ENCODE assay signal across 1 cellular context in the genomic region with DNA sequence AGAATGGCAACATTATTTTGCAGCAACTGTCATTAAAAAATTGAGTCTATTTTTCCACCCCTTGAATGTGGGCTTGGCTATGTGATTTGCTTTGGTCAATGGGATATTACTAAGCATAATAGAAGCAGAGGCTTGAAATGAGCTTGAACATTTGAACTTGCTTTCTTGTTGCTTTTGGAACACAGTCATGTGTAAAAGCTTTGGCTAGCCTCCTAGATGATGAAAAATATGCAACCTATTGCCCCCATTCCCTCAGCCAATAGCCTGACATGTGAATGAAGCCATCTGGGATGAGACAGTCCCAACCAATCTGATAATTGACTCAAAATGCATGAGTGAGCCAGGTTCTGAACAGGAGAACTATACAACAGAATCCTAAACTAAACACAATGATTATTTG.
TF ChIP-seq lines count a peak whose summit lies in the region.

No MANE protein-coding gene starts in this region.

TF ChIP-seq in HepG2, 621 proteins besides CTCF, POLR2A, EP300 and RAD21 (continued from another document):
- TF ChIP-seq, protein P1, sequence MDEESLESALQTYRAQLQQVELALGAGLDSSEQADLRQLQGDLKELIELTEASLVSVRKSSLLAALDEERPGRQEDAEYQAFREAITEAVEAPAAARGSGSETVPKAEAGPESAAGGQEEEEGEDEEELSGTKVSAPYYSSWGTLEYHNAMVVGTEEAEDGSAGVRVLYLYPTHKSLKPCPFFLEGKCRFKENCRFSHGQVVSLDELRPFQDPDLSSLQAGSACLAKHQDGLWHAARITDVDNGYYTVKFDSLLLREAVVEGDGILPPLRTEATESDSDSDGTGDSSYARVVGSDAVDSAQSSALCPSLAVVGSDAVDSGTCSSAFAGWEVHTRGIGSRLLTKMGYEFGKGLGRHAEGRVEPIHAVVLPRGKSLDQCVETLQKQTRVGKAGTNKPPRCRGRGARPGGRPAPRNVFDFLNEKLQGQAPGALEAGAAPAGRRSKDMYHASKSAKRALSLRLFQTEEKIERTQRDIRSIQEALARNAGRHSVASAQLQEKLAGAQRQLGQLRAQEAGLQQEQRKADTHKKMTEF (CRISPR knock-in tag; IDR thresholded peaks at IDR 0.05): no peak
- TF ChIP-seq ESRRA (CRISPR knock-in tag; IDR thresholded peaks at IDR 0.05; ENCODE audit: low read depth) (no peak), PHF5A (CRISPR knock-in tag; IDR thresholded peaks at IDR 0.05; ENCODE audit: low read depth, unreplicated experiment) (no peak)
- TF ChIP-seq, protein P2, sequence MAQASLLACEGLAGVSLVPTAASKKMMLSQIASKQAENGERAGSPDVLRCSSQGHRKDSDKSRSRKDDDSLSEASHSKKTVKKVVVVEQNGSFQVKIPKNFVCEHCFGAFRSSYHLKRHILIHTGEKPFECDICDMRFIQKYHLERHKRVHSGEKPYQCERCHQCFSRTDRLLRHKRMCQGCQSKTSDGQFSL (CRISPR knock-in tag; IDR thresholded peaks at IDR 0.05): no peak
